ENCODE assay signal across 13 cellular contexts in genomic region chr9:16039988-16040761, GRCh38.
DNase-seq lines count a peak whose midpoint lies in the region; ATAC-seq and TF ChIP-seq lines count a peak whose summit lies in the region.
"Had no signal": no experiment of that assay in that cellular context is flagged by ENCODE, and none has a peak within 500 bp of the region (broad histone marks: within the 10 kb centered on the region; RNA-seq: fewer than 3 reads in every experiment).

No MANE protein-coding gene starts in this region.

- H3K36me3 Mint-ChIP-seq in activated CD8-positive, alpha-beta T cell treated with anti-CD3 and anti-CD28 coated beads for 36 hours (ENCODE audit: low read depth): no peaks in the 10 kb centered on the region
- no peaks in the 10 kb centered on the region for H3K36me3 Mint-ChIP-seq in activated CD8-positive, alpha-beta T cell treated with anti-CD3 and anti-CD28 coated beads, Interleukin-2, amount 10 ng/mL, durations not matched to agents 7 days and 5 days (ENCODE audit: low read depth)
- no peaks in the 10 kb centered on the region for H3K36me3 Mint-ChIP-seq in stimulated activated naive B cell treated with anti-CD40 and anti-IgM and Interleukin-4, amounts not matched to agents 10 μg/mL and 1 μg/mL and 100 μg/mL, for 72 hours
- H3K36me3 Mint-ChIP-seq: activated CD4-positive, alpha-beta memory T cell treated with anti-CD3 and anti-CD28 coated beads for 36 hours; activated naive CD4-positive, alpha-beta T cell treated with anti-CD3 and anti-CD28 coated beads, Interleukin-2, amount 50 U/mL, for 72 hours had no signal

- ATAC-seq in activated CD8-positive, alpha-beta T cell treated with anti-CD3 and anti-CD28 coated beads for 36 hours: peak; percentile 24
- no peak for ATAC-seq in activated CD8-positive, alpha-beta T cell treated with anti-CD3 and anti-CD28 coated beads, Interleukin-2, amount 10 ng/mL, durations not matched to agents 7 days and 5 days
- ATAC-seq in GM18909 (IDR thresholded peaks at IDR 0.05; ENCODE audit: poor library complexity, unreplicated experiment) (no peak), GM21515 (IDR thresholded peaks at IDR 0.05; ENCODE audit: unreplicated experiment) (no peak)
- ATAC-seq in stimulated activated naive B cell treated with anti-CD40 and anti-IgM and Interleukin-4, amounts not matched to agents 10 μg/mL and 1 μg/mL and 100 μg/mL, for 72 hours (replicated peaks): no peak

- H3K36me3 ChIP-seq in uterus: no peaks in the 10 kb centered on the region

- H3K27ac ChIP-seq in uterus: peak overlapping the region; percentile 71 to 82

- no peaks in the 10 kb centered on the region for H3K27me3 Mint-ChIP-seq in activated CD8-positive, alpha-beta T cell treated with anti-CD3 and anti-CD28 coated beads for 36 hours
- peaks cover 14% of the 10 kb centered on the region for H3K27me3 Mint-ChIP-seq in activated CD8-positive, alpha-beta T cell treated with anti-CD3 and anti-CD28 coated beads, Interleukin-2, amount 10 ng/mL, durations not matched to agents 7 days and 5 days (ENCODE audit: low read depth)
- no peaks in the 10 kb centered on the region for H3K27me3 Mint-ChIP-seq in stimulated activated naive B cell treated with anti-CD40 and anti-IgM and Interleukin-4, amounts not matched to agents 10 μg/mL and 1 μg/mL and 100 μg/mL, for 72 hours
- H3K27me3 Mint-ChIP-seq: activated CD4-positive, alpha-beta memory T cell treated with anti-CD3 and anti-CD28 coated beads for 36 hours had no signal

- CTCF ChIA-PET in activated CD8-positive, alpha-beta T cell treated with anti-CD3 and anti-CD28 coated beads for 36 hours (lab: Charles Lee): interaction anchor here (2.9 kb wide), 1 partner anchor 12 kb away, joined by 11 read pairs; no protein-coding TSS in a partner anchor
- CTCF ChIA-PET in activated CD8-positive, alpha-beta T cell treated with anti-CD3 and anti-CD28 coated beads, Interleukin-2, amount 10 ng/mL, durations not matched to agents 7 days and 5 days (lab: Charles Lee): no interaction called here

- no peak overlapping the region for H3K27ac Mint-ChIP-seq in activated CD8-positive, alpha-beta T cell treated with anti-CD3 and anti-CD28 coated beads for 36 hours
- H3K27ac Mint-ChIP-seq in activated CD8-positive, alpha-beta T cell treated with anti-CD3 and anti-CD28 coated beads, Interleukin-2, amount 10 ng/mL, durations not matched to agents 7 days and 5 days: no peak overlapping the region
- no peak overlapping the region for H3K27ac Mint-ChIP-seq in stimulated activated naive B cell treated with anti-CD40 and anti-IgM and Interleukin-4, amounts not matched to agents 10 μg/mL and 1 μg/mL and 100 μg/mL, for 72 hours
- H3K27ac Mint-ChIP-seq: activated CD4-positive, alpha-beta memory T cell treated with anti-CD3 and anti-CD28 coated beads for 36 hours; activated naive CD4-positive, alpha-beta T cell treated with anti-CD3 and anti-CD28 coated beads, Interleukin-2, amount 50 U/mL, for 72 hours had no signal

- H3K27me3 ChIP-seq in uterus: no peaks in the 10 kb centered on the region

- H3K9me3 ChIP-seq in uterus: no peaks in the 10 kb centered on the region

- intact Hi-C loops in activated CD8-positive, alpha-beta T cell treated with anti-CD3 and anti-CD28 coated beads for 36 hours (cut with micrococcal nuclease): no loop called here
- intact Hi-C loops in uterus (cut with DNase I; ENCODE audit: low total_unique reads): no loop called here

- H3K4me3 ChIP-seq in uterus: no peak overlapping the region

- no peak for TF ChIP-seq POLR2A in uterus (IDR thresholded peaks at IDR 0.05)

- no peaks in the 10 kb centered on the region for H3K9me3 Mint-ChIP-seq in activated CD8-positive, alpha-beta T cell treated with anti-CD3 and anti-CD28 coated beads for 36 hours
- H3K9me3 Mint-ChIP-seq in activated CD8-positive, alpha-beta T cell treated with anti-CD3 and anti-CD28 coated beads, Interleukin-2, amount 10 ng/mL, durations not matched to agents 7 days and 5 days (ENCODE audit: insufficient read depth): no peaks in the 10 kb centered on the region
- peaks cover 0 to 10% of the 10 kb centered on the region in 2 donors for H3K9me3 Mint-ChIP-seq in stimulated activated naive B cell treated with anti-CD40 and anti-IgM and Interleukin-4, amounts not matched to agents 10 μg/mL and 1 μg/mL and 100 μg/mL, for 72 hours
- H3K9me3 Mint-ChIP-seq: activated CD4-positive, alpha-beta memory T cell treated with anti-CD3 and anti-CD28 coated beads for 36 hours; activated naive CD4-positive, alpha-beta T cell treated with anti-CD3 and anti-CD28 coated beads, Interleukin-2, amount 50 U/mL, for 72 hours had no signal

- H3K4me1 Mint-ChIP-seq in activated CD8-positive, alpha-beta T cell treated with anti-CD3 and anti-CD28 coated beads for 36 hours (ENCODE audit: low read depth): peaks cover 7% of the 10 kb centered on the region
- H3K4me1 Mint-ChIP-seq in activated CD8-positive, alpha-beta T cell treated with anti-CD3 and anti-CD28 coated beads, Interleukin-2, amount 10 ng/mL, durations not matched to agents 7 days and 5 days (ENCODE audit: low read depth): no peaks in the 10 kb centered on the region
- no peaks in the 10 kb centered on the region for H3K4me1 Mint-ChIP-seq in stimulated activated naive B cell treated with anti-CD40 and anti-IgM and Interleukin-4, amounts not matched to agents 10 μg/mL and 1 μg/mL and 100 μg/mL, for 72 hours

- no peak for DNase-seq in activated CD8-positive, alpha-beta T cell treated with anti-CD3 and anti-CD28 coated beads for 36 hours
- DNase-seq in activated CD8-positive, alpha-beta T cell treated with anti-CD3 and anti-CD28 coated beads, Interleukin-2, amount 10 ng/mL, durations not matched to agents 7 days and 5 days: no peak
- DNase-seq in astrocyte of the hippocampus (ENCODE audit: low read depth, low spot score): peak; percentile 91
- peak; percentile 79 for DNase-seq in left kidney (ENCODE audit: low read depth, low spot score)
- peak; percentile 51 to 72 for DNase-seq in uterus
- no peak for DNase-seq in stimulated activated naive B cell treated with anti-CD40 and anti-IgM and Interleukin-4, amounts not matched to agents 10 μg/mL and 1 μg/mL and 100 μg/mL, for 72 hours
- DNase-seq: activated CD4-positive, alpha-beta memory T cell treated with anti-CD3 and anti-CD28 coated beads for 36 hours; DMS153; effector memory CD4-positive, alpha-beta T cell; NCI-H1105 treated with DMSO at 0.1 percent for 48 hours had no signal

- POLR2A ChIA-PET in activated CD8-positive, alpha-beta T cell treated with anti-CD3 and anti-CD28 coated beads for 36 hours (lab: Charles Lee): interaction anchor here (1.3 kb wide), 1 partner anchor 8 kb away, joined by 3 read pairs; no protein-coding TSS in a partner anchor
- POLR2A ChIA-PET in activated CD8-positive, alpha-beta T cell treated with anti-CD3 and anti-CD28 coated beads, Interleukin-2, amount 10 ng/mL, durations not matched to agents 7 days and 5 days (lab: Charles Lee): no interaction called here

- no peak overlapping the region for H3K4me3 Mint-ChIP-seq in activated CD8-positive, alpha-beta T cell treated with anti-CD3 and anti-CD28 coated beads for 36 hours
- no peak overlapping the region for H3K4me3 Mint-ChIP-seq in activated CD8-positive, alpha-beta T cell treated with anti-CD3 and anti-CD28 coated beads, Interleukin-2, amount 10 ng/mL, durations not matched to agents 7 days and 5 days
- H3K4me3 Mint-ChIP-seq in stimulated activated naive B cell treated with anti-CD40 and anti-IgM and Interleukin-4, amounts not matched to agents 10 μg/mL and 1 μg/mL and 100 μg/mL, for 72 hours: no peak overlapping the region
- H3K4me3 Mint-ChIP-seq: activated CD4-positive, alpha-beta memory T cell treated with anti-CD3 and anti-CD28 coated beads for 36 hours had no signal

- H3K4me1 ChIP-seq in uterus: no peaks in the 10 kb centered on the region

- no peak for TF ChIP-seq CTCF in activated CD8-positive, alpha-beta T cell treated with anti-CD3 and anti-CD28 coated beads for 36 hours (IDR thresholded peaks at IDR 0.05)
- no peak for TF ChIP-seq CTCF in uterus (IDR thresholded peaks at IDR 0.05)

Comparison
In these comparisons a context has a peak if more than half of its experiments do, and no peak if none do; other contexts are left out.
1. DNase-seq: peak in astrocyte of the hippocampus (single experiment), left kidney (single experiment) and uterus (2 of 2); none in activated CD8-positive, alpha-beta T cell treated with anti-CD3 and anti-CD28 coated beads for 36 hours (single experiment), activated CD8-positive, alpha-beta T cell treated with anti-CD3 and anti-CD28 coated beads, Interleukin-2, amount 10 ng/mL, durations not matched to agents 7 days and 5 days (single experiment) and stimulated activated naive B cell treated with anti-CD40 and anti-IgM and Interleukin-4, amounts not matched to agents 10 μg/mL and 1 μg/mL and 100 μg/mL, for 72 hours (single experiment).